ENCODE assay signal across 21 cellular contexts in the genomic region with DNA sequence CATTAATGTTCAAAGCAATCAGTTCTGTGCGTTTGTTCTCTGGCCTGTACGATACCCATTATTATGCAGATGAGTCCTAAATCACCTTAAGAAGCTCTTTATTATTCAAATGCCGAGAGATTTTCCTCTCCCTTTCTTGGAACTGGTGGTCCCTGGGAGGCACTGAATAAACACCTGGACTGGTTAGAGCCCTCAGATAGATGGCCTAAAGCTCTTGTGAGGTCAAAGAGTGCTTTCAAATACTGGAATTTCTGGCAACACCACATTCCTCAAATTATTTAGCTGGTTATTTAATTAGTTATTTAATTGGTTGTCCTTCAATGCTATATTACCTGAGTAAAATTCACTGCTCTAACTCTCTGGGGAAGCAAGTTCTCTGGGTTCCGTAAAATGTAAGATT. TPM values are rescaled to one million over a fixed set of nuclear protein-coding genes. Genes with fewer than 3 reads are reported as not detected.
DNase-seq lines count a peak whose midpoint lies in the region; ATAC-seq and TF ChIP-seq lines count a peak whose summit lies in the region.
"Had no signal": no experiment of that assay in that cellular context is flagged by ENCODE, and none has a peak within 500 bp of the region (broad histone marks: within the 10 kb centered on the region; RNA-seq: fewer than 3 reads in every experiment).

No MANE protein-coding gene starts in this region.

- no peak for TF ChIP-seq EP300 in upper lobe of left lung (IDR thresholded peaks at IDR 0.05)

- H3K27me3 ChIP-seq in HUES6 (ENCODE audit: control insufficient read depth, insufficient read depth, low read length) (peaks cover 100% of the 10 kb centered on the region), upper lobe of left lung (no peaks in the 10 kb centered on the region)
- H3K27me3 ChIP-seq: heart right ventricle had no signal

- H3K36me3 ChIP-seq in HUES6 (ENCODE audit: control insufficient read depth, insufficient read depth, low read length) (no peaks in the 10 kb centered on the region), upper lobe of left lung (no peaks in the 10 kb centered on the region)
- H3K36me3 ChIP-seq: heart right ventricle had no signal

- peak; percentile 45 for DNase-seq in ecto neural progenitor cell (ENCODE audit: low spot score)
- DNase-seq in left kidney (ENCODE audit: low read depth, low spot score), result peak; percentile 56
- DNase-seq in upper lobe of left lung, result no peak
- DNase-seq in SHP77 (lab: John Stamatoyannopoulos, UW), result no peak
- DNase-seq in DMS 273 treated with DMSO at 0.1 percent for 48 hours (lab: John Stamatoyannopoulos, UW), result no peak
- DNase-seq: activated CD4-positive, alpha-beta T cell treated with anti-CD3 and anti-CD28 coated beads, Interleukin-2, amount 10 ng/mL, durations not matched to agents 24 days and 14 days; activated CD8-positive, alpha-beta memory T cell treated with anti-CD3 and anti-CD28 coated beads, Interleukin-2, amount 10 ng/mL, durations not matched to agents 7 days and 5 days; CD8-positive, alpha-beta T cell; DND-41; heart right ventricle; midbrain; MM.1S; NCI-H146; PC-9 had no signal

- H3K9me3 ChIP-seq in HUES6 (ENCODE audit: control insufficient read depth, insufficient read depth, low read depth, low read length) (no peaks in the 10 kb centered on the region), upper lobe of left lung (no peaks in the 10 kb centered on the region)
- H3K9me3 ChIP-seq: heart right ventricle had no signal

- 41 to 53% methylated on average over 4 of the region's 4 CpGs for WGBS in upper lobe of left lung, 2 donors

- H3K4me1 ChIP-seq in HUES6 (ENCODE audit: control insufficient read depth, insufficient read depth, low read length) (peaks cover 27% of the 10 kb centered on the region; the same call in 1 of the 2 replicates), upper lobe of left lung (peaks cover 0 to 12% (median 0%) of the 10 kb centered on the region in 4 donors)
- H3K4me1 ChIP-seq: heart right ventricle had no signal

- ATAC-seq in upper lobe of left lung (ENCODE audit: low FRiP score in 2 of 2), result no peak
- ATAC-seq in GM21447 (IDR thresholded peaks at IDR 0.05; ENCODE audit: unreplicated experiment), result no peak
- ATAC-seq: activated CD8-positive, alpha-beta memory T cell treated with anti-CD3 and anti-CD28 coated beads, Interleukin-2, amount 10 ng/mL, durations not matched to agents 7 days and 5 days; CD8-positive, alpha-beta T cell; heart right ventricle; stimulated activated effector memory CD8-positive, alpha-beta T cell treated with anti-CD3 and anti-CD28 coated beads, Interleukin-12 subunit alpha, Interleukin-12 subunit beta, amount 100 ng/mL, for 72 hours had no signal

- H3K9ac ChIP-seq in HUES6 (ENCODE audit: low read length), result no peak overlapping the region

- TF ChIP-seq CTCF in upper lobe of left lung (IDR thresholded peaks at IDR 0.05), result no peak

- TF ChIP-seq POLR2A in upper lobe of left lung (IDR thresholded peaks at IDR 0.05), result peak in 1 of 4 donors; percentile 49

- H3K27ac ChIP-seq in HUES6 (ENCODE audit: low read depth, low read length) (no peak overlapping the region), upper lobe of left lung (peak overlapping the region in 3 of 4 donors; percentile 54 to 86 (median 76))
- H3K27ac ChIP-seq: heart right ventricle, PC-9 had no signal

- H3K4me3 ChIP-seq in HUES6 (ENCODE audit: low read depth, low read length) (peak overlapping the region; percentile 20; the same call in 1 of the 2 replicates), upper lobe of left lung (peak overlapping the region in 3 of 4 donors; percentile 31 to 39 (median 38))
- H3K4me3 ChIP-seq: heart right ventricle, PC-9 had no signal

RNA-seq across cellular contexts. Expression of a gene that starts 3.0 kb away (rescaled TPM):
- 10 to 100 TPM in 5 of 6 donors, 1 to 10 TPM in 1; 5.9 to 35.4 (median 19.6) TPM for total RNA-seq in upper lobe of left lung
- total RNA-seq: activated CD4-positive, alpha-beta T cell treated with anti-CD3 and anti-CD28 coated beads, Interleukin-2, amount 10 ng/mL, durations not matched to agents 24 days and 14 days; activated CD8-positive, alpha-beta memory T cell treated with anti-CD3 and anti-CD28 coated beads, Interleukin-2, amount 10 ng/mL, durations not matched to agents 7 days and 5 days; activated T-helper 2 cell treated with anti-CD3 and anti-CD28 coated beads, Interferon-gamma antibody, Interleukin-2, Interleukin-4, amounts not matched to agents 10 μg/mL and 5 μg/mL and 100 μg/mL, durations not matched to agents 14 hours and 24 hours and 36 hours; CD8-positive, alpha-beta T cell; neural crest cell; posterior vena cava; T-helper 1 cell treated with Interleukin-12 subunit alpha and Interleukin-12 subunit beta and Interleukin-4 antibody, amounts not matched to agents 30 ng/mL and 1 ng/mL, for 36 hours had no signal

Comparison
In these comparisons a context has a peak if more than half of its experiments do, and no peak if none do; other contexts are left out.
1. DNase-seq: peak in ecto neural progenitor cell (single experiment) and left kidney (single experiment); none in upper lobe of left lung (0 of 2), SHP77 (0 of 2) and DMS 273 treated with DMSO at 0.1 percent for 48 hours (single experiment).